18 cellular contexts compared by ENCODE assay signal in genomic region chr1:54479251-54479650, GRCh38.
DNase-seq lines count a peak whose midpoint lies in the region; ATAC-seq and TF ChIP-seq lines count a peak whose summit lies in the region.
"Had no signal": no experiment of that assay in that cellular context is flagged by ENCODE, and none has a peak within 500 bp of the region (broad histone marks: within the 10 kb centered on the region; RNA-seq: fewer than 3 reads in every experiment).

No MANE protein-coding gene starts in this region.

- intact Hi-C loops in activated CD4-positive, alpha-beta T cell treated with anti-CD3 and anti-CD28 coated beads for 36 hours (cut with DNase I, micrococcal nuclease) = no loop called here
- intact Hi-C loops in dendritic cell treated with granulocyte-macrophage colony-stimulating factor and Interleukin-4, amounts not matched to agents 40 ng/mL and 50 ng/mL, for 4 days (cut with micrococcal nuclease) = no loop called here

- H3K9me3 ChIP-seq in CD8-positive, alpha-beta memory T cell (ENCODE audit: low read length) = no peaks in the 10 kb centered on the region
- H3K9me3 ChIP-seq: MG63 had no signal

- ATAC-seq in activated CD4-positive, alpha-beta T cell treated with anti-CD3 and anti-CD28 coated beads for 36 hours = no peak
- ATAC-seq in HG03442 (IDR thresholded peaks at IDR 0.05; ENCODE audit: unreplicated experiment) = no peak
- ATAC-seq: HCT116 had no signal

- POLR2A ChIA-PET in activated CD4-positive, alpha-beta T cell treated with anti-CD3 and anti-CD28 coated beads, Interleukin-2, amount 10 ng/mL, durations not matched to agents 7 days and 5 days (lab: Charles Lee) = no interaction called here
- POLR2A ChIA-PET in activated CD4-positive, alpha-beta T cell treated with anti-CD3 and anti-CD28 coated beads for 36 hours (lab: Charles Lee) = no interaction called here
- POLR2A ChIA-PET in CD8-positive, alpha-beta memory T cell (lab: Charles Lee) = interaction anchor here (1.7 kb wide), 1 partner anchor 19 kb away, joined by 6 read pairs; no protein-coding TSS in a partner anchor

- H3K36me3 Mint-ChIP-seq in activated CD4-positive, alpha-beta T cell treated with anti-CD3 and anti-CD28 coated beads, Interleukin-2, amount 10 ng/mL, durations not matched to agents 7 days and 5 days (ENCODE audit: low read depth) = no peaks in the 10 kb centered on the region
- no peaks in the 10 kb centered on the region for H3K36me3 Mint-ChIP-seq in activated CD4-positive, alpha-beta T cell treated with anti-CD3 and anti-CD28 coated beads for 36 hours (ENCODE audit: low read depth)
- H3K36me3 Mint-ChIP-seq in CD8-positive, alpha-beta memory T cell = no peaks in the 10 kb centered on the region
- H3K36me3 Mint-ChIP-seq in dendritic cell treated with granulocyte-macrophage colony-stimulating factor and Interleukin-4, amounts not matched to agents 40 ng/mL and 50 ng/mL, for 4 days (ENCODE audit: low read depth) = no peaks in the 10 kb centered on the region
- H3K36me3 Mint-ChIP-seq in nephron progenitor cell (ENCODE audit: low read depth) = no peaks in the 10 kb centered on the region

- H3K27me3 Mint-ChIP-seq in activated CD4-positive, alpha-beta T cell treated with anti-CD3 and anti-CD28 coated beads, Interleukin-2, amount 10 ng/mL, durations not matched to agents 7 days and 5 days = peaks cover 11% of the 10 kb centered on the region
- peaks cover 2% of the 10 kb centered on the region for H3K27me3 Mint-ChIP-seq in activated CD4-positive, alpha-beta T cell treated with anti-CD3 and anti-CD28 coated beads for 36 hours
- no peaks in the 10 kb centered on the region for H3K27me3 Mint-ChIP-seq in CD8-positive, alpha-beta memory T cell
- H3K27me3 Mint-ChIP-seq in dendritic cell treated with granulocyte-macrophage colony-stimulating factor and Interleukin-4, amounts not matched to agents 40 ng/mL and 50 ng/mL, for 4 days = peaks cover 30% of the 10 kb centered on the region
- peaks cover 9% of the 10 kb centered on the region for H3K27me3 Mint-ChIP-seq in nephron progenitor cell (ENCODE audit: low read depth, poor library complexity)

- no peak overlapping the region for H3K4me3 Mint-ChIP-seq in activated CD4-positive, alpha-beta T cell treated with anti-CD3 and anti-CD28 coated beads, Interleukin-2, amount 10 ng/mL, durations not matched to agents 7 days and 5 days
- H3K4me3 Mint-ChIP-seq in activated CD4-positive, alpha-beta T cell treated with anti-CD3 and anti-CD28 coated beads for 36 hours = no peak overlapping the region
- H3K4me3 Mint-ChIP-seq in CD8-positive, alpha-beta memory T cell = peak overlapping the region in 5 of 7 donors; percentile 14 to 42 (median 27)
- H3K4me3 Mint-ChIP-seq in dendritic cell treated with granulocyte-macrophage colony-stimulating factor and Interleukin-4, amounts not matched to agents 40 ng/mL and 50 ng/mL, for 4 days = no peak overlapping the region
- no peak overlapping the region for H3K4me3 Mint-ChIP-seq in nephron progenitor cell

- no peak for DNase-seq in activated CD4-positive, alpha-beta T cell treated with anti-CD3 and anti-CD28 coated beads, Interleukin-2, amount 10 ng/mL, durations not matched to agents 7 days and 5 days
- no peak for DNase-seq in activated CD4-positive, alpha-beta T cell treated with anti-CD3 and anti-CD28 coated beads for 36 hours
- no peak for DNase-seq in CD8-positive, alpha-beta memory T cell
- DNase-seq in nephron progenitor cell (no peak), NCI-H510A (lab: John Stamatoyannopoulos, UW) (no peak), pons (ENCODE audit: low spot score) (no peak)
- DNase-seq: GF-D8, MG63, NCI-H1092 treated with DMSO at 0.1 percent for 48 hours, NCI-H1694 treated with DMSO at 0.1 percent for 48 hours, NCI-H446, NCI-H82 had no signal

- H3K4me3 ChIP-seq in CD8-positive, alpha-beta memory T cell (ENCODE audit: low read length) = no peak overlapping the region
- H3K4me3 ChIP-seq: MG63 had no signal

- no peaks in the 10 kb centered on the region for H3K36me3 ChIP-seq in CD8-positive, alpha-beta memory T cell (ENCODE audit: insufficient read depth, low read length)
- H3K36me3 ChIP-seq: MG63 had no signal

- peaks cover 73% of the 10 kb centered on the region for H3K4me1 Mint-ChIP-seq in activated CD4-positive, alpha-beta T cell treated with anti-CD3 and anti-CD28 coated beads, Interleukin-2, amount 10 ng/mL, durations not matched to agents 7 days and 5 days
- H3K4me1 Mint-ChIP-seq in activated CD4-positive, alpha-beta T cell treated with anti-CD3 and anti-CD28 coated beads for 36 hours = peaks cover 61% of the 10 kb centered on the region
- peaks cover 72 to 80% (median 78%) of the 10 kb centered on the region in 3 donors for H3K4me1 Mint-ChIP-seq in CD8-positive, alpha-beta memory T cell
- peaks cover 71% of the 10 kb centered on the region for H3K4me1 Mint-ChIP-seq in dendritic cell treated with granulocyte-macrophage colony-stimulating factor and Interleukin-4, amounts not matched to agents 40 ng/mL and 50 ng/mL, for 4 days (ENCODE audit: low read depth)
- peaks cover 79% of the 10 kb centered on the region for H3K4me1 Mint-ChIP-seq in nephron progenitor cell

- H3K27me3 ChIP-seq in CD8-positive, alpha-beta memory T cell (ENCODE audit: insufficient read depth, low read length, poor library complexity, severe bottlenecking) = no peaks in the 10 kb centered on the region
- H3K27me3 ChIP-seq: MG63 had no signal

- no peak for TF ChIP-seq CTCF in nephron progenitor cell (IDR thresholded peaks at IDR 0.05)

- H3K4me1 ChIP-seq in CD8-positive, alpha-beta memory T cell (ENCODE audit: insufficient read depth, low read length) = peaks cover 64% of the 10 kb centered on the region

- CTCF ChIA-PET in activated CD4-positive, alpha-beta T cell treated with anti-CD3 and anti-CD28 coated beads, Interleukin-2, amount 10 ng/mL, durations not matched to agents 7 days and 5 days (lab: Charles Lee) = interaction anchor here (0.7 to 1.5 kb wide), 5 partner anchors 10 to 209 kb away, joined by 3 to 6 read pairs (median 3); no protein-coding TSS in a partner anchor
- CTCF ChIA-PET in activated CD4-positive, alpha-beta T cell treated with anti-CD3 and anti-CD28 coated beads for 36 hours (lab: Charles Lee) = interaction anchor here (1.0 to 2.6 kb wide), 2 partner anchors 10 to 83 kb away, joined by 3 to 14 read pairs; no protein-coding TSS in a partner anchor
- CTCF ChIA-PET in CD8-positive, alpha-beta memory T cell (lab: Charles Lee) = interaction anchor here (1.0 to 6.3 kb wide), 2 partner anchors 9 to 29 kb away, joined by 3 to 48 read pairs; no protein-coding TSS in a partner anchor

- H3K27ac Mint-ChIP-seq in activated CD4-positive, alpha-beta T cell treated with anti-CD3 and anti-CD28 coated beads, Interleukin-2, amount 10 ng/mL, durations not matched to agents 7 days and 5 days = peak overlapping the region; percentile 23
- H3K27ac Mint-ChIP-seq in activated CD4-positive, alpha-beta T cell treated with anti-CD3 and anti-CD28 coated beads for 36 hours = no peak overlapping the region
- H3K27ac Mint-ChIP-seq in CD8-positive, alpha-beta memory T cell = peak overlapping the region; percentile 55 to 98 (median 86)
- H3K27ac Mint-ChIP-seq in dendritic cell treated with granulocyte-macrophage colony-stimulating factor and Interleukin-4, amounts not matched to agents 40 ng/mL and 50 ng/mL, for 4 days = peak overlapping the region; percentile 79
- peak overlapping the region; percentile 93 for H3K27ac Mint-ChIP-seq in nephron progenitor cell

- no peaks in the 10 kb centered on the region for H3K9me3 Mint-ChIP-seq in activated CD4-positive, alpha-beta T cell treated with anti-CD3 and anti-CD28 coated beads, Interleukin-2, amount 10 ng/mL, durations not matched to agents 7 days and 5 days
- no peaks in the 10 kb centered on the region for H3K9me3 Mint-ChIP-seq in activated CD4-positive, alpha-beta T cell treated with anti-CD3 and anti-CD28 coated beads for 36 hours (ENCODE audit: low read depth)
- peaks cover 0 to 1% (median 0%) of the 10 kb centered on the region in 5 donors for H3K9me3 Mint-ChIP-seq in CD8-positive, alpha-beta memory T cell
- no peaks in the 10 kb centered on the region for H3K9me3 Mint-ChIP-seq in dendritic cell treated with granulocyte-macrophage colony-stimulating factor and Interleukin-4, amounts not matched to agents 40 ng/mL and 50 ng/mL, for 4 days
- H3K9me3 Mint-ChIP-seq in nephron progenitor cell = no peaks in the 10 kb centered on the region

- no peak overlapping the region for H3K27ac ChIP-seq in CD8-positive, alpha-beta memory T cell (ENCODE audit: low read depth, low read length)
- H3K27ac ChIP-seq: 22Rv1, C4-2B, KMS-11 had no signal

Comparison
In these comparisons a context has a peak if more than half of its experiments do, and no peak if none do; other contexts are left out.
1. H3K4me3 Mint-ChIP-seq: peak in CD8-positive, alpha-beta memory T cell (5 of 7); none in activated CD4-positive, alpha-beta T cell treated with anti-CD3 and anti-CD28 coated beads, Interleukin-2, amount 10 ng/mL, durations not matched to agents 7 days and 5 days (single experiment), activated CD4-positive, alpha-beta T cell treated with anti-CD3 and anti-CD28 coated beads for 36 hours (single experiment), dendritic cell treated with granulocyte-macrophage colony-stimulating factor and Interleukin-4, amounts not matched to agents 40 ng/mL and 50 ng/mL, for 4 days (single experiment) and nephron progenitor cell (single experiment).